ENCODE assay signal across 16 cellular contexts in genomic region chr22:29231971-29232959, GRCh38. TPM values are rescaled to one million over a fixed set of nuclear protein-coding genes. Genes with fewer than 3 reads are reported as not detected.
DNase-seq lines count a peak whose midpoint lies in the region; ATAC-seq and TF ChIP-seq lines count a peak whose summit lies in the region.
"Had no signal": no experiment of that assay in that cellular context is flagged by ENCODE, and none has a peak within 500 bp of the region (broad histone marks: within the 10 kb centered on the region; RNA-seq: fewer than 3 reads in every experiment).

No MANE protein-coding gene starts in this region.

- H3K4me2 ChIP-seq in IMR-90 (ENCODE audit: low read depth, low read length): no peak overlapping the region

- peaks cover 5% of the 10 kb centered on the region for H3K36me3 Mint-ChIP-seq in glutamatergic neuron (ENCODE audit: unreplicated experiment)

- H3K4me3 ChIP-seq in IMR-90 (ENCODE audit: insufficient read depth, low read depth, low read length) (no peak overlapping the region), HAP-1 (no peak overlapping the region)
- H3K4me3 ChIP-seq: mucosa of descending colon, thoracic aorta had no signal

- peak overlapping the region; percentile 28 for H2AK9ac ChIP-seq in IMR-90 (replicated peaks; ENCODE audit: low read depth, low read length, poor library complexity)

- no peaks in the 10 kb centered on the region for H3K9me1 ChIP-seq in IMR-90 (ENCODE audit: insufficient read depth, low read length)

- H3K79me1 ChIP-seq in IMR-90 (ENCODE audit: low read depth in 1 of 2, low read length in 2 of 2): no peaks in the 10 kb centered on the region

- CTCF ChIA-PET in IMR-90 (lab: Yijun Ruan, JAX): interaction anchor here (1.3 kb wide), 1 partner anchor 28 kb away, joined by 3 read pairs; no protein-coding TSS in a partner anchor

- peaks cover 6% of the 10 kb centered on the region for H3K27me3 Mint-ChIP-seq in glutamatergic neuron (ENCODE audit: unreplicated experiment)

- no peak overlapping the region for H3K56ac ChIP-seq in IMR-90 (ENCODE audit: extremely low read depth, insufficient read depth, low read length)

- no peaks in the 10 kb centered on the region for H3K4me1 Mint-ChIP-seq in glutamatergic neuron (ENCODE audit: low read depth, unreplicated experiment)

- H3K9ac ChIP-seq in IMR-90 (ENCODE audit: low read depth, low read length): no peak overlapping the region
- H3K9ac ChIP-seq: parathyroid adenoma had no signal

- H4K8ac ChIP-seq in IMR-90 (ENCODE audit: low read depth in 2 of 2, low read length in 2 of 2): no peak overlapping the region

- 64% methylated on average over 13 of the region's 22 CpGs; no CpG with 5 or more reads in 1 of the 2 experiments for WGBS in IMR-90 (ENCODE audit: extremely low coverage in 2 of 2, insufficient read length in 1 of 2), 2 experiments

- no peak overlapping the region for H2BK15ac ChIP-seq in IMR-90 (ENCODE audit: low read depth, low read length)

- POLR2A ChIA-PET in IMR-90 (lab: Charles Lee; ENCODE audit: unreplicated experiment): no interaction called here

- no peak for ATAC-seq in IMR-90 (ENCODE audit: low read depth)
- ATAC-seq in omental fat pad (ENCODE audit: low FRiP score): peak; percentile 41
- ATAC-seq: mucosa of descending colon had no signal

- DNase-seq in 8988T (peak; percentile 5), IMR-90 (no peak), glutamatergic neuron (peak; percentile 9), omental fat pad (ENCODE audit: low spot score) (no peak), ecto neural progenitor cell (ENCODE audit: low spot score) (no peak), HAP-1 (ENCODE audit: low spot score in 2 of 2) (no peak), HuH-7 (ENCODE audit: low spot score) (no peak), NCI-H128 (lab: John Stamatoyannopoulos, UW; ENCODE audit: unreplicated experiment) (no peak)
- DNase-seq: activated gamma-delta T cell treated with Interleukin-2 at 50 U/mL for 16 hours, foreskin melanocyte, mucosa of descending colon, NCI-H2029 treated with DMSO at 0.1 percent for 48 hours, NCI-H748 treated with DMSO at 0.1 percent for 48 hours, WERI-Rb-1 had no signal

- no peak for TF ChIP-seq RAD21 in IMR-90 (IDR thresholded peaks at IDR 0.05; ENCODE audit: low read length)

- no peaks in the 10 kb centered on the region for H4K20me1 ChIP-seq in IMR-90 (ENCODE audit: insufficient read depth, low read length)

- no peak overlapping the region for H3K23ac ChIP-seq in IMR-90 (ENCODE audit: low read depth, low read length)

- H3K4me3 Mint-ChIP-seq in glutamatergic neuron (ENCODE audit: unreplicated experiment): no peak overlapping the region

- peaks cover 2% of the 10 kb centered on the region for H3K9me3 Mint-ChIP-seq in glutamatergic neuron (ENCODE audit: unreplicated experiment)

- TF ChIP-seq POLR2A in IMR-90 (IDR thresholded peaks at IDR 0.05; ENCODE audit: low read depth, low read length): no peak

- no peak overlapping the region for H2BK20ac ChIP-seq in IMR-90 (ENCODE audit: low read depth, low read length)

- H4K5ac ChIP-seq in IMR-90 (ENCODE audit: low read depth, low read length): no peak overlapping the region

- H3K9me3 ChIP-seq in IMR-90 (ENCODE audit: control insufficient read depth, insufficient read depth, low read length) (peaks cover 2% of the 10 kb centered on the region; the same call in 1 of the 2 replicates), HAP-1 (no peaks in the 10 kb centered on the region)
- H3K9me3 ChIP-seq: mucosa of descending colon, thoracic aorta had no signal

- no peak overlapping the region for H2AK5ac ChIP-seq in IMR-90 (ENCODE audit: low read depth, low read length)

- intact Hi-C loops in IMR-90 (cut with micrococcal nuclease): no loop called here

- BruUV-seq in IMR-90 (replicated peaks; lab: Mats Ljungman, UMichigan): no TSS peak

- no peak overlapping the region for H3K14ac ChIP-seq in IMR-90 (replicated peaks; ENCODE audit: low read depth, low read length)

- H3K36me3 ChIP-seq in IMR-90 (ENCODE audit: control insufficient read depth, insufficient read depth, low read length): no peaks in the 10 kb centered on the region
- no peaks in the 10 kb centered on the region for H3K36me3 ChIP-seq in HAP-1 (replicated peaks)
- H3K36me3 ChIP-seq: thoracic aorta, WERI-Rb-1 had no signal

- H3K4me1 ChIP-seq in IMR-90 (ENCODE audit: control insufficient read depth, insufficient read depth, low read length): no peaks in the 10 kb centered on the region
- no peaks in the 10 kb centered on the region for H3K4me1 ChIP-seq in HAP-1
- H3K4me1 ChIP-seq: parathyroid adenoma had no signal

- no peak overlapping the region for H2BK120ac ChIP-seq in IMR-90 (ENCODE audit: low read depth, low read length)

- TF ChIP-seq CTCF in IMR-90 (conservative IDR thresholded peaks at IDR 0.05; ENCODE audit: low read depth, low read length) (no peak), glutamatergic neuron (IDR thresholded peaks at IDR 0.05; ENCODE audit: partially characterized antibody, unreplicated experiment) (no peak), omental fat pad (IDR thresholded peaks at IDR 0.05) (no peak)

- H3K18ac ChIP-seq in IMR-90 (ENCODE audit: low read depth, low read length): no peak overlapping the region

- peak overlapping the region; percentile 33 for H2AFZ ChIP-seq in IMR-90 (replicated peaks; ENCODE audit: low read length, poor library complexity)
- H2AFZ ChIP-seq: parathyroid adenoma had no signal

- dilution Hi-C loops in IMR-90 (cut with HindIII; ENCODE audit: low sequenced_read_pairs, unreplicated experiment): no loop called here

- in situ Hi-C loops in IMR-90 (cut with MboI; ENCODE audit: low sequenced_read_pairs) (loop anchor here (25.0 kb wide), 1 partner anchor 620 kb away; no protein-coding TSS in a partner anchor), HAP-1 (cut with MboI; ENCODE audit: low sequenced_read_pairs) (no loop called here)

- H3K27ac Mint-ChIP-seq in glutamatergic neuron (ENCODE audit: unreplicated experiment): no peak overlapping the region

- H3K27me3 ChIP-seq in IMR-90 (ENCODE audit: control insufficient read depth, insufficient read depth, low read length): peaks cover 2% of the 10 kb centered on the region; the same call in 1 of the 2 replicates
- H3K27me3 ChIP-seq in HAP-1 (ENCODE audit: low read depth): no peaks in the 10 kb centered on the region

- no peak overlapping the region for H2BK5ac ChIP-seq in IMR-90 (ENCODE audit: low read depth, low read length, poor library complexity, severe bottlenecking)

- no peak overlapping the region for H3K27ac ChIP-seq in IMR-90 (ENCODE audit: insufficient read depth, low read length)
- H3K27ac ChIP-seq: parathyroid adenoma, thoracic aorta, WERI-Rb-1 had no signal

- no peak overlapping the region for H4K91ac ChIP-seq in IMR-90 (ENCODE audit: insufficient read depth, low read depth, low read length)

- H3K4ac ChIP-seq in IMR-90 (ENCODE audit: low read depth, low read length): no peak overlapping the region

TF ChIP-seq in IMR-90, 13 proteins besides CTCF, POLR2A, EP300 and RAD21:
- TF ChIP-seq MAZ (IDR thresholded peaks at IDR 0.05; ENCODE audit: borderline replicate concordance, low read depth, low read length) (no peak), CEBPB (IDR thresholded peaks at IDR 0.05; ENCODE audit: low read depth, low read length) (no peak), NFE2L2 (IDR thresholded peaks at IDR 0.05; ENCODE audit: low read depth, low read length) (no peak)

RNA-seq across cellular contexts. Expression of gene EMID1, which starts 26.6 kb away (rescaled TPM):
- total RNA-seq in IMR-90 (2012; rRNA removed) (0.28 and 0.54 TPM in 2 replicates), glutamatergic neuron (ENCODE audit: unreplicated experiment) (0.76 TPM), omental fat pad (1 to 10 TPM; 1.5 to 2.5 (median 1.7) TPM)
- 1.2 and 1.3 TPM in 2 replicates for polyA plus RNA-seq in IMR-90 (2012; rRNA removed)
- polyA plus RNA-seq in IMR-90 (2012; cell fraction: cytosol; rRNA removed): 0.41 and 2.3 TPM in 2 replicates
- polyA plus RNA-seq in IMR-90 (2012; cell fraction: nucleus; rRNA removed; ENCODE audit: low replicate concordance): 2.9 TPM in 2 replicates

RNA-seq across cellular contexts. Expression of gene RHBDD3, which starts 35.5 kb away (rescaled TPM):
- total RNA-seq in IMR-90 (2012; rRNA removed) (5.7 and 6.9 TPM in 2 replicates), glutamatergic neuron (ENCODE audit: unreplicated experiment) (50.4 TPM), omental fat pad (10 to 100 TPM; 15.0 to 30.8 (median 25.4) TPM)
- 21.2 and 21.5 TPM in 2 replicates for polyA plus RNA-seq in IMR-90 (2012; rRNA removed)
- 16.5 and 26.9 TPM in 2 replicates for polyA plus RNA-seq in IMR-90 (2012; cell fraction: cytosol; rRNA removed)
- polyA plus RNA-seq in IMR-90 (2012; cell fraction: nucleus; rRNA removed; ENCODE audit: low replicate concordance): 32.2 and 94.3 TPM in 2 replicates

RNA-seq across cellular contexts. Expression of gene EWSR1, which starts 35.8 kb away (rescaled TPM):
- total RNA-seq in IMR-90 (2012; rRNA removed) (414 and 518 TPM in 2 replicates), glutamatergic neuron (ENCODE audit: unreplicated experiment) (355 TPM), omental fat pad (100 to 1,000 TPM; 190 to 274 (median 202) TPM)
- 243 and 267 TPM in 2 replicates for polyA plus RNA-seq in IMR-90 (2012; rRNA removed)
- 124 and 135 TPM in 2 replicates for polyA plus RNA-seq in IMR-90 (2012; cell fraction: cytosol; rRNA removed)
- 764 and 770 TPM in 2 replicates for polyA plus RNA-seq in IMR-90 (2012; cell fraction: nucleus; rRNA removed; ENCODE audit: low replicate concordance)

Comparison
In these comparisons a context has a peak if more than half of its experiments do, and no peak if none do; other contexts are left out.
1. DNase-seq: peak in 8988T (single experiment) and glutamatergic neuron (single experiment); none in IMR-90 (single experiment), omental fat pad (single experiment), ecto neural progenitor cell (single experiment), HAP-1 (0 of 2), HuH-7 (single experiment) and NCI-H128 (single experiment).